ENCODE assay signal across 1 cellular context in genomic region chr1:156282479-156283222, GRCh38.
TF ChIP-seq lines count a peak whose summit lies in the region.

SMG5 (minus strand) TSS chr1:156282825; CDS start chr1:156282680, 145 bp downstream.

TF ChIP-seq in GM12878, 131 proteins besides CTCF, POLR2A, EP300 and RAD21 (continued from another document and continues in another):
- TF ChIP-seq GABPA (IDR thresholded peaks at IDR 0.05; ENCODE audit: low read depth) (peak; percentile 88), TCF3 (IDR thresholded peaks at IDR 0.05; ENCODE audit: borderline replicate concordance, insufficient read depth, low read depth, low read length) (0 out of 2 replicates have a peak, but pooled peaks have one; percentile 37), NR2F1 (conservative IDR thresholded peaks at IDR 0.05) (no peak), DPF2 (IDR thresholded peaks at IDR 0.05) (no peak), MAX (IDR thresholded peaks at IDR 0.05; ENCODE audit: low read depth, low read length) (peak; percentile 66), MEF2A (IDR thresholded peaks at IDR 0.05; ENCODE audit: insufficient read depth, low read depth, low read length) (peak; percentile 69; the same call in 1 of the 2 replicates), NFYA (IDR thresholded peaks at IDR 0.05; ENCODE audit: borderline replicate concordance, low read depth, low read length) (no peak), BCL11A (IDR thresholded peaks at IDR 0.05; ENCODE audit: low read depth, low read length) (no peak), SP1 (IDR thresholded peaks at IDR 0.05; ENCODE audit: low read depth, low read length) (peak; percentile 37), GATAD2B (conservative IDR thresholded peaks at IDR 0.05; ENCODE audit: low read depth) (peak; percentile 51; the same call in 1 of the 2 replicates), SUPT20H (IDR thresholded peaks at IDR 0.05; ENCODE audit: borderline replicate concordance, control insufficient read depth, low read depth, low read length) (no peak), SMAD1 (IDR thresholded peaks at IDR 0.05; ENCODE audit: low read depth, partially characterized antibody) (no peak), BACH1 (IDR thresholded peaks at IDR 0.05; ENCODE audit: borderline replicate concordance) (peak; percentile 79), IKZF1 (conservative IDR thresholded peaks at IDR 0.05) (peak; percentile 95), SKIL (IDR thresholded peaks at IDR 0.05; ENCODE audit: low read depth, poor library complexity, severe bottlenecking) (peak; percentile 52), FOXM1 (IDR thresholded peaks at IDR 0.05; ENCODE audit: low read depth, low read length) (no peak), ZNF687 (IDR thresholded peaks at IDR 0.05) (0 out of 2 replicates have a peak, but pooled peaks have one; percentile 60), RBBP5 (conservative IDR thresholded peaks at IDR 0.05) (no peak), CBX5 (IDR thresholded peaks at IDR 0.05; ENCODE audit: low read depth) (0 out of 2 replicates have a peak, but pooled peaks have one; percentile 24), MXI1 (IDR thresholded peaks at IDR 0.05; ENCODE audit: low read depth, low read length) (peak; percentile 94), ASH2L (IDR thresholded peaks at IDR 0.05; ENCODE audit: borderline replicate concordance, low read depth) (no peak), IKZF2 (IDR thresholded peaks at IDR 0.05) (peak; percentile 62 to 78; a peak in 3 of 4 replicates), SPI1 (IDR thresholded peaks at IDR 0.05; ENCODE audit: borderline replicate concordance, insufficient read depth, low read depth, low read length) (peak; percentile 13; the same call in 1 of the 2 replicates), ZNF207 (IDR thresholded peaks at IDR 0.05; ENCODE audit: borderline replicate concordance) (peak; percentile 98), REST (IDR thresholded peaks at IDR 0.05; ENCODE audit: low read depth, low read length) (peak; percentile 17; the same call in 1 of the 2 replicates), POU2F2 (IDR thresholded peaks at IDR 0.05; ENCODE audit: borderline replicate concordance, low read depth, low read length) (peak; percentile 79; the same call in 2 of the 3 replicates), ZNF24 (IDR thresholded peaks at IDR 0.05) (peak; percentile 70; the same call in 1 of the 2 replicates), ZZZ3 (IDR thresholded peaks at IDR 0.05; ENCODE audit: control insufficient read depth, insufficient read length, low read depth) (no peak), NBN (IDR thresholded peaks at IDR 0.05) (peak; percentile 39; the same call in 1 of the 2 replicates), IRF3 (IDR thresholded peaks at IDR 0.05) (no peak), ELK1 (IDR thresholded peaks at IDR 0.05; ENCODE audit: low read depth, low read length) (peak; percentile 92), ZNF384 (IDR thresholded peaks at IDR 0.05; ENCODE audit: borderline replicate concordance, low read depth, low read length) (peak; percentile 57), RFX5 (IDR thresholded peaks at IDR 0.05; ENCODE audit: low read depth, low read length) (no peak), USF2 (IDR thresholded peaks at IDR 0.05; ENCODE audit: borderline replicate concordance, low read depth, low read length) (no peak), KAT2A (conservative IDR thresholded peaks at IDR 0.05; ENCODE audit: control insufficient read depth, low read depth, low read length) (no peak), ZBTB40 (IDR thresholded peaks at IDR 0.05; ENCODE audit: borderline replicate concordance) (peak; percentile 100), TBL1XR1 (IDR thresholded peaks at IDR 0.05; ENCODE audit: low read depth, low read length) (peak; percentile 76; the same call in 1 of the 2 replicates), NR2C2 (IDR thresholded peaks at IDR 0.05; ENCODE audit: borderline replicate concordance, control insufficient read depth, insufficient read length, low read depth) (no peak), BHLHE40 (IDR thresholded peaks at IDR 0.05; ENCODE audit: borderline replicate concordance in 1 of 2, low read depth in 2 of 2, low read length in 1 of 2) (peak; percentile 22 to 61; a peak in 2 of 4 replicates), SIX5 (IDR thresholded peaks at IDR 0.05; ENCODE audit: low read depth, low read length, severe bottlenecking) (peak; percentile 86), NFXL1 (IDR thresholded peaks at IDR 0.05; ENCODE audit: borderline replicate concordance) (no peak), ETV6 (conservative IDR thresholded peaks at IDR 0.05 in 1 of 2, IDR thresholded peaks at IDR 0.05 in 1 of 2; ENCODE audit: borderline replicate concordance in 1 of 2, low read depth in 1 of 2) (peak in 1 of 2 experiments; percentile 62; a peak in 1 of 4 replicates), POLR2AphosphoS5 (IDR thresholded peaks at IDR 0.05; ENCODE audit: low read length) (peak; percentile 96)
